Comparison of ENCODE assay signal across 28 cellular contexts in the genomic region with DNA sequence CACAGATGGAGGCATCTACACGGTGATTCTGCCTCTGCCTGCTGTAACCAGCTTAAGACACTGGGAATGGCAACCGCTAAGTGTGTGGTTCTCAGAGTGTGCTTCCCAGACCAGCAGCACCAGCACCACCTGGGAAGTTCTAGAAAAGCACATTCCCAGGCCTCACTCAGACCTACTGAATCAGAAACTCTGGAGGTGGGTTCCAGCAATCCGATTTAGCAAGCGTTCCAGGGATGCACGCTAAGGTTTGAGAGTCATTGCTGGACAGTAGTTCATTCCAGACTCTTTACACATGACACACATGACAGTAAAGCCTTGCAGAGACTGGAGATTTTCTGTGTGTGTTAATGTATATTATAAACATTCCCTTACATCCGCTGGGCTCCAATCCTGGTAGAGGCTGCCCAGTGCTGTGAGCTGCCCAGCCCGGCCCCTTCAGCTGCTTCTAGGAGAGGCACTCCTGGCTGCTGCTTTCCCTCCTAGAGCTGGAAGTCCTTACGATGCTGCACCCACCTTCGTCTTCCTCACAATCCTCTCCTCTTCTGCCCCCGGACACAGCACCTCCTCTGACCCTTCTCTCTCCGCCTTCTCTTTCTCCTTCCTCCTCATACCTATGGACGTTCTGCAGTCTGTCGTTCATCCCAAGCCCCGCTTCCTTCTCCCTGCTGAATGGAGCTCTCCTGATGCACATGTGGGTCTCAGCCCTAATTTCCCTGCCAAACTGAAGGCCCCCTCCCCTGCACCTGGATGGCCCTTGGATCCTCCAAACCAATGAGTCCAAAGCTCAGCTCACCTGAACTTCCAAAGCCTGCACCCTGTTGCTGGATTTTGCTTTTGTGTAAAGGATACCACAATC. TPM values are rescaled to one million over a fixed set of nuclear protein-coding genes. Genes with fewer than 3 reads are reported as not detected.
DNase-seq lines count a peak whose midpoint lies in the region; ATAC-seq, FAIRE-seq and TF ChIP-seq lines count a peak whose summit lies in the region.
"Had no signal": no experiment of that assay in that cellular context is flagged by ENCODE, and none has a peak within 500 bp of the region (broad histone marks: within the 10 kb centered on the region; RNA-seq: fewer than 3 reads in every experiment).

No MANE protein-coding gene starts in this region.

- peak; percentile 51 for DNase-seq in activated CD4-positive, alpha-beta T cell treated with anti-CD3 and anti-CD28 coated beads, Interleukin-2, amount 10 ng/mL, durations not matched to agents 24 days and 14 days
- no peak for DNase-seq in activated CD4-positive, alpha-beta T cell treated with anti-CD3 and anti-CD28 coated beads, Interleukin-2, amount 10 ng/mL, durations not matched to agents 7 days and 5 days
- DNase-seq in activated CD8-positive, alpha-beta memory T cell treated with anti-CD3 and anti-CD28 coated beads, Interleukin-2, amount 10 ng/mL, durations not matched to agents 7 days and 5 days: peak; percentile 31
- DNase-seq in mesenchymal stem cell: peak; percentile 86
- DNase-seq in stomach: peak; percentile 15
- DNase-seq in frontal cortex (ENCODE audit: low spot score in 2 of 2): no peak
- no peak for DNase-seq in NCI-H1694 (lab: John Stamatoyannopoulos, UW)
- no peak for DNase-seq in foreskin melanocyte
- DNase-seq: activated naive CD4-positive, alpha-beta T cell treated with anti-CD3 and anti-CD28 coated beads, Interleukin-2, amount 10 ng/mL, durations not matched to agents 7 days and 5 days; GDM1; GM23248; left cardiac atrium; mesendoderm; naive B cell; NCI-H1417; NCI-H2107; NCI-H446; retina; Right ventricle myocardium superior; stimulated activated CD4-positive, alpha-beta T cell treated with anti-CD3 and anti-CD28 coated beads, Interleukin-4, amount 100 ng/mL, for 24 hours; stimulated activated naive CD4-positive, alpha-beta T cell had no signal

- peaks cover 2% of the 10 kb centered on the region for H3K9me3 ChIP-seq in mesenchymal stem cell (ENCODE audit: control insufficient read depth, low read length)
- H3K9me3 ChIP-seq in stomach: peaks cover 0 to 4% (median 0%) of the 10 kb centered on the region in 4 donors

- no peak overlapping the region for H3K23ac ChIP-seq in mesenchymal stem cell (ENCODE audit: low read length in 2 of 2)

- peak overlapping the region; percentile 78 for H2BK15ac ChIP-seq in mesenchymal stem cell (ENCODE audit: low read depth, poor library complexity, severe bottlenecking)

- no peak for TF ChIP-seq EP300 in stomach (IDR thresholded peaks at IDR 0.05)

- H2AFZ ChIP-seq in mesenchymal stem cell (ENCODE audit: low read depth, low read length): no peak overlapping the region
- H2AFZ ChIP-seq: GM23248 had no signal

- H3K4ac ChIP-seq in mesenchymal stem cell (ENCODE audit: low read depth in 1 of 2, low read length in 2 of 2): peak overlapping the region; percentile 42 to 62

- 78% methylated on average over 14 of the region's 14 CpGs for WGBS in mesenchymal stem cell
- 75 to 83% (median 82%) methylated on average over 14 of the region's 14 CpGs for WGBS in stomach, 5 donors

- H3K27ac Mint-ChIP-seq in activated CD4-positive, alpha-beta T cell treated with anti-CD3 and anti-CD28 coated beads, Interleukin-2, amount 10 ng/mL, durations not matched to agents 24 days and 14 days: no peak overlapping the region
- no peak overlapping the region for H3K27ac Mint-ChIP-seq in activated CD4-positive, alpha-beta T cell treated with anti-CD3 and anti-CD28 coated beads, Interleukin-2, amount 10 ng/mL, durations not matched to agents 7 days and 5 days
- no peak overlapping the region for H3K27ac Mint-ChIP-seq in activated CD8-positive, alpha-beta memory T cell treated with anti-CD3 and anti-CD28 coated beads, Interleukin-2, amount 10 ng/mL, durations not matched to agents 7 days and 5 days
- H3K27ac Mint-ChIP-seq: activated naive CD4-positive, alpha-beta T cell treated with anti-CD3 and anti-CD28 coated beads, Interleukin-2, amount 10 ng/mL, durations not matched to agents 7 days and 5 days; naive B cell had no signal

- H3K4me1 ChIP-seq in mesenchymal stem cell (ENCODE audit: control insufficient read depth, insufficient read depth, low read depth, low read length): peaks cover 32% of the 10 kb centered on the region
- H3K4me1 ChIP-seq in stomach: peaks cover 0 to 7% (median 0%) of the 10 kb centered on the region in 4 donors

- H3K27me3 ChIP-seq in mesenchymal stem cell (ENCODE audit: control insufficient read depth in 1 of 2, insufficient read depth in 1 of 2, low read length in 2 of 2) (peaks cover 0 to 24% of the 10 kb centered on the region in 2 experiments), stomach (peaks cover 0 to 22% (median 0%) of the 10 kb centered on the region in 3 donors)

- peak overlapping the region; percentile 73 to 76 for H2BK12ac ChIP-seq in mesenchymal stem cell (ENCODE audit: low read length in 2 of 2)

- POLR2A ChIA-PET in activated CD4-positive, alpha-beta T cell treated with anti-CD3 and anti-CD28 coated beads, Interleukin-2, amount 10 ng/mL, durations not matched to agents 7 days and 5 days (lab: Charles Lee): no interaction called here

- CTCF ChIA-PET in activated CD4-positive, alpha-beta T cell treated with anti-CD3 and anti-CD28 coated beads, Interleukin-2, amount 10 ng/mL, durations not matched to agents 7 days and 5 days (lab: Charles Lee): interaction anchor here (0.9 to 1.8 kb wide), 3 partner anchors 14 to 89 kb away, joined by 3 to 5 read pairs (median 3); no protein-coding TSS in a partner anchor
- CTCF ChIA-PET in activated CD8-positive, alpha-beta memory T cell treated with anti-CD3 and anti-CD28 coated beads, Interleukin-2, amount 10 ng/mL, durations not matched to agents 7 days and 5 days (lab: Charles Lee): interaction anchor here (1.5 kb wide), 1 partner anchor 81 kb away, joined by 6 read pairs; no protein-coding TSS in a partner anchor

- peaks cover 10% of the 10 kb centered on the region for H3K27me3 Mint-ChIP-seq in activated CD4-positive, alpha-beta T cell treated with anti-CD3 and anti-CD28 coated beads, Interleukin-2, amount 10 ng/mL, durations not matched to agents 24 days and 14 days
- H3K27me3 Mint-ChIP-seq in activated CD4-positive, alpha-beta T cell treated with anti-CD3 and anti-CD28 coated beads, Interleukin-2, amount 10 ng/mL, durations not matched to agents 7 days and 5 days: peaks cover 11% of the 10 kb centered on the region
- H3K27me3 Mint-ChIP-seq in activated CD8-positive, alpha-beta memory T cell treated with anti-CD3 and anti-CD28 coated beads, Interleukin-2, amount 10 ng/mL, durations not matched to agents 7 days and 5 days: peaks cover 13% of the 10 kb centered on the region
- H3K27me3 Mint-ChIP-seq: central memory CD8-positive, alpha-beta T cell had no signal

- intact Hi-C loops in activated CD4-positive, alpha-beta T cell treated with anti-CD3 and anti-CD28 coated beads, Interleukin-2, amount 10 ng/mL, durations not matched to agents 24 days and 14 days (cut with micrococcal nuclease): no loop called here
- intact Hi-C loops in stomach (cut with DNase I; ENCODE audit: low total_unique reads): loop anchor here (10.0 kb wide), 2 partner anchors 83 to 133 kb away; no protein-coding TSS in a partner anchor

- no peaks in the 10 kb centered on the region for H3K36me3 Mint-ChIP-seq in activated CD4-positive, alpha-beta T cell treated with anti-CD3 and anti-CD28 coated beads, Interleukin-2, amount 10 ng/mL, durations not matched to agents 24 days and 14 days (ENCODE audit: low read depth)
- peaks cover 9% of the 10 kb centered on the region for H3K36me3 Mint-ChIP-seq in activated CD4-positive, alpha-beta T cell treated with anti-CD3 and anti-CD28 coated beads, Interleukin-2, amount 10 ng/mL, durations not matched to agents 7 days and 5 days (ENCODE audit: low read depth)
- peaks cover 3% of the 10 kb centered on the region for H3K36me3 Mint-ChIP-seq in activated CD8-positive, alpha-beta memory T cell treated with anti-CD3 and anti-CD28 coated beads, Interleukin-2, amount 10 ng/mL, durations not matched to agents 7 days and 5 days

- H3K4me2 ChIP-seq in mesenchymal stem cell (ENCODE audit: low read length, poor library complexity, severe bottlenecking): no peak overlapping the region

- no peak overlapping the region for H2BK5ac ChIP-seq in mesenchymal stem cell (ENCODE audit: low read depth, low read length, poor library complexity, severe bottlenecking)

- no peak for TF ChIP-seq POLR2A in stomach (IDR thresholded peaks at IDR 0.05)

- peaks cover 8% of the 10 kb centered on the region for H3K9me3 Mint-ChIP-seq in activated CD4-positive, alpha-beta T cell treated with anti-CD3 and anti-CD28 coated beads, Interleukin-2, amount 10 ng/mL, durations not matched to agents 24 days and 14 days
- peaks cover 14% of the 10 kb centered on the region for H3K9me3 Mint-ChIP-seq in activated CD4-positive, alpha-beta T cell treated with anti-CD3 and anti-CD28 coated beads, Interleukin-2, amount 10 ng/mL, durations not matched to agents 7 days and 5 days
- no peaks in the 10 kb centered on the region for H3K9me3 Mint-ChIP-seq in activated CD8-positive, alpha-beta memory T cell treated with anti-CD3 and anti-CD28 coated beads, Interleukin-2, amount 10 ng/mL, durations not matched to agents 7 days and 5 days (ENCODE audit: low read depth)
- H3K9me3 Mint-ChIP-seq: activated naive CD4-positive, alpha-beta T cell treated with anti-CD3 and anti-CD28 coated beads, Interleukin-2, amount 10 ng/mL, durations not matched to agents 7 days and 5 days; central memory CD8-positive, alpha-beta T cell had no signal

- peak overlapping the region; percentile 91 for H4K91ac ChIP-seq in mesenchymal stem cell (ENCODE audit: low read length)

- peak overlapping the region in 1 of 2 experiments; percentile 50 for H3K14ac ChIP-seq in mesenchymal stem cell (ENCODE audit: low read length in 2 of 2)

- peak overlapping the region; percentile 29 for H2AK5ac ChIP-seq in mesenchymal stem cell (ENCODE audit: low read length, severe bottlenecking)

- no peak for ATAC-seq in activated CD8-positive, alpha-beta memory T cell treated with anti-CD3 and anti-CD28 coated beads, Interleukin-2, amount 10 ng/mL, durations not matched to agents 7 days and 5 days
- ATAC-seq: heart left ventricle, K562, left cardiac atrium had no signal

- peak overlapping the region; percentile 75 to 88 for H3K18ac ChIP-seq in mesenchymal stem cell (ENCODE audit: low read depth in 1 of 2, low read length in 2 of 2)

- no peak for FAIRE-seq in frontal cortex (lab: Jason Lieb, UNC)
- FAIRE-seq: astrocyte, K562 had no signal

- H3K27ac ChIP-seq in mesenchymal stem cell (ENCODE audit: low read length, poor library complexity, severe bottlenecking) (no peak overlapping the region), stomach (no peak overlapping the region)
- H3K27ac ChIP-seq: 22Rv1, GM23248, heart left ventricle, VCaP had no signal

- no peak overlapping the region for H3K4me3 Mint-ChIP-seq in activated CD4-positive, alpha-beta T cell treated with anti-CD3 and anti-CD28 coated beads, Interleukin-2, amount 10 ng/mL, durations not matched to agents 24 days and 14 days
- no peak overlapping the region for H3K4me3 Mint-ChIP-seq in activated CD4-positive, alpha-beta T cell treated with anti-CD3 and anti-CD28 coated beads, Interleukin-2, amount 10 ng/mL, durations not matched to agents 7 days and 5 days
- no peak overlapping the region for H3K4me3 Mint-ChIP-seq in activated CD8-positive, alpha-beta memory T cell treated with anti-CD3 and anti-CD28 coated beads, Interleukin-2, amount 10 ng/mL, durations not matched to agents 7 days and 5 days
- H3K4me3 Mint-ChIP-seq: activated naive CD4-positive, alpha-beta T cell treated with anti-CD3 and anti-CD28 coated beads, Interleukin-2, amount 10 ng/mL, durations not matched to agents 7 days and 5 days; central memory CD8-positive, alpha-beta T cell; naive B cell had no signal

- H4K8ac ChIP-seq in mesenchymal stem cell (ENCODE audit: low read length): peak overlapping the region; percentile 78

- no peak overlapping the region for H3K9ac ChIP-seq in mesenchymal stem cell (ENCODE audit: low read length)
- H3K9ac ChIP-seq: GM23248 had no signal

- H3K4me3 ChIP-seq in mesenchymal stem cell (ENCODE audit: insufficient read depth in 1 of 2, low read depth in 1 of 2, low read length in 2 of 2): no peak overlapping the region
- no peak overlapping the region for H3K4me3 ChIP-seq in stomach
- H3K4me3 ChIP-seq: GM23248, heart left ventricle, K562 had no signal

- peaks cover 14% of the 10 kb centered on the region for H3K4me1 Mint-ChIP-seq in activated CD4-positive, alpha-beta T cell treated with anti-CD3 and anti-CD28 coated beads, Interleukin-2, amount 10 ng/mL, durations not matched to agents 24 days and 14 days
- H3K4me1 Mint-ChIP-seq in activated CD4-positive, alpha-beta T cell treated with anti-CD3 and anti-CD28 coated beads, Interleukin-2, amount 10 ng/mL, durations not matched to agents 7 days and 5 days: peaks cover 19% of the 10 kb centered on the region
- peaks cover 23% of the 10 kb centered on the region for H3K4me1 Mint-ChIP-seq in activated CD8-positive, alpha-beta memory T cell treated with anti-CD3 and anti-CD28 coated beads, Interleukin-2, amount 10 ng/mL, durations not matched to agents 7 days and 5 days
- H3K4me1 Mint-ChIP-seq: central memory CD8-positive, alpha-beta T cell; naive B cell had no signal

- no peak for TF ChIP-seq CTCF in stomach (IDR thresholded peaks at IDR 0.05)

- peaks cover 26% of the 10 kb centered on the region for H3K79me1 ChIP-seq in mesenchymal stem cell (replicated peaks; ENCODE audit: low read length, poor library complexity, severe bottlenecking)

- peaks cover 0 to 39% of the 10 kb centered on the region in 2 experiments for H3K36me3 ChIP-seq in mesenchymal stem cell (ENCODE audit: control insufficient read depth in 1 of 2, insufficient read depth in 2 of 2, low read depth in 1 of 2, low read length in 2 of 2)
- H3K36me3 ChIP-seq in stomach: no peaks in the 10 kb centered on the region
- H3K36me3 ChIP-seq: heart left ventricle had no signal

- H2BK120ac ChIP-seq in mesenchymal stem cell (ENCODE audit: low read depth, low read length): peak overlapping the region; percentile 21

RNA-seq across cellular contexts. Expression of a gene that starts 44.4 kb away (rescaled TPM):
- total RNA-seq in activated CD4-positive, alpha-beta T cell treated with anti-CD3 and anti-CD28 coated beads, Interleukin-2, amount 10 ng/mL, durations not matched to agents 24 days and 14 days: 2.1 and 3.1 TPM in 2 replicates
- 1 to 10 TPM; 1.0 to 1.1 TPM for total RNA-seq in activated CD4-positive, alpha-beta T cell treated with anti-CD3 and anti-CD28 coated beads, Interleukin-2, amount 10 ng/mL, durations not matched to agents 7 days and 5 days
- under 1 TPM in 1 of 2 experiments, not detected in 1; 0.02 TPM for total RNA-seq in activated CD8-positive, alpha-beta memory T cell treated with anti-CD3 and anti-CD28 coated beads, Interleukin-2, amount 10 ng/mL, durations not matched to agents 7 days and 5 days
- polyA plus RNA-seq in mesenchymal stem cell (2013, experiment 1 of 2): 146 TPM
- 150 TPM for polyA plus RNA-seq in mesenchymal stem cell (2013, experiment 2 of 2)
- total RNA-seq in stomach (10 to 100 TPM in 1 of 5 donors, 1 to 10 TPM in 3, under 1 TPM in 1; 0.58 to 12.1 (median 4.3) TPM), frontal cortex (2.0 TPM)
- under 1 TPM; 0.08 to 1.00 (median 0.92) TPM for polyA plus RNA-seq in stomach
- total RNA-seq: HT-29, K562 had no signal

Comparison
In these comparisons a context has a peak if more than half of its experiments do, and no peak if none do; other contexts are left out.
1. DNase-seq: peak in activated CD4-positive, alpha-beta T cell treated with anti-CD3 and anti-CD28 coated beads, Interleukin-2, amount 10 ng/mL, durations not matched to agents 24 days and 14 days (single experiment), activated CD8-positive, alpha-beta memory T cell treated with anti-CD3 and anti-CD28 coated beads, Interleukin-2, amount 10 ng/mL, durations not matched to agents 7 days and 5 days (single experiment), mesenchymal stem cell (single experiment) and stomach (single experiment); none in activated CD4-positive, alpha-beta T cell treated with anti-CD3 and anti-CD28 coated beads, Interleukin-2, amount 10 ng/mL, durations not matched to agents 7 days and 5 days (single experiment), frontal cortex (0 of 2), NCI-H1694 (single experiment) and foreskin melanocyte (single experiment).